8 cellular contexts compared by ENCODE assay signal in the genomic region with DNA sequence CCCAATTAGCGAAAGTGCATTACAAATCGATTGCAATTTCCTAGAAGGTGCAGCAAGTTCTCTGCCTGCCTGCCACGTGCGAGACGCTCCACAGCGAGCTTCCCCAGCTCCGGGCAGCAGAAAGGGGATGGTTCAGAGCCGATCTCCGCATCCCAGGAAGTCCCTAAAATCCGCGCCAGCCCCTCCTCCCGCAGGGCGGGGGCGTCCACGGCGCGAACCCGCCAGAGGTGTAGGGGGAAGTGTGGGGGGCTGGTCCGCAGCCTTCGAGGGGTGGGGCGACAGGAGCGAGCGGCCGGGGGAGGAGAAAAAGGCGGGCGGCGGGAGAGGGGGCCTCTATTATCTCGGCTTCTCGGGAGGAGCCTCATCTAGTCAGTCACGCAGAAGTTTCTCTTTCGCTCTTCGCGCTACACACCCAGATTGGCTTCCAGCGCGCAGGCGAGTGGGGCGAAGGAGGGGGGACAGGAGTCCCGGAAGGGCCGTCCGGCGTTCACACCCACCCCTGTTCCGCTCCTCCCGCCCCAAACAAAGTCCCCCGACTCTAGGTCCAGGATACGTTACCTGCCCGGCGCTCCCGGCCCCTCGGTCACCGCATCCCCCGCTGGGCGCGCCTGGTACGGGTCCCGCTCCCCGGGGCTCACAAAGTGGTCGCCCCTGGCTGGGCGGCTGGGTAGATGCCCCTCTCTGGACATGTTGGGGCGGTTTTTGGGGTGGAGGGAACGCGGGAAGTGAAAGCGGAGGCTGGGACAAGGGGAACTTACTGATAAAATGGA. TPM values are rescaled to one million over a fixed set of nuclear protein-coding genes. Genes with fewer than 3 reads are reported as not detected.
A peak's percentile ranks its signal among the peaks of the same experiment; 100 is the strongest.
DNase-seq lines count a peak whose midpoint lies in the region; ATAC-seq lines count a peak whose summit lies in the region.

No MANE protein-coding gene starts in this region.

- peak overlapping the region; percentile 96 for H3K4me3 Mint-ChIP-seq in T-helper 17 cell

- no peaks in the 10 kb centered on the region for H3K36me3 Mint-ChIP-seq in T-helper 17 cell (ENCODE audit: low read depth)

- H3K27ac ChIP-seq in angular gyrus (ENCODE audit: low read depth, low read length) (peak overlapping the region; percentile 98), right cardiac atrium (ENCODE audit: low read length) (peak overlapping the region; percentile 100)

- WGBS in right cardiac atrium: under 1% methylated on average over 62 of the region's 62 CpGs

- no peaks in the 10 kb centered on the region for H3K4me1 ChIP-seq in right cardiac atrium (ENCODE audit: control insufficient read depth, insufficient read depth, low read length)

- no peaks in the 10 kb centered on the region for H3K27me3 ChIP-seq in right cardiac atrium (ENCODE audit: control insufficient read depth, insufficient read depth)

- H3K9me3 ChIP-seq in T-helper 17 cell (ENCODE audit: control insufficient read depth, low read length, poor library complexity, severe bottlenecking) (no peaks in the 10 kb centered on the region), right cardiac atrium (ENCODE audit: control insufficient read depth, low read length) (no peaks in the 10 kb centered on the region)

- H3K27me3 Mint-ChIP-seq in T-helper 17 cell: no peaks in the 10 kb centered on the region

- ATAC-seq in GM18498 (IDR thresholded peaks at IDR 0.05; ENCODE audit: unreplicated experiment) (peak; percentile 81), HG02852 (IDR thresholded peaks at IDR 0.05; ENCODE audit: unreplicated experiment) (peak; percentile 78), T-helper 17 cell (peak; percentile 73), right cardiac atrium (peak; percentile 93 to 95)

- DNase-seq in NCI-H146 treated with DMSO at 0.1 percent for 48 hours (lab: John Stamatoyannopoulos, UW; ENCODE audit: unreplicated experiment): peak; percentile 78
- DNase-seq in T-helper 17 cell: peak; percentile 67 to 86 (median 83)
- DNase-seq in right cardiac atrium: peak; percentile 95 to 97 (median 96)
- DNase-seq in renal cortical epithelial cell (ENCODE audit: low read depth): peak; percentile 75
- DNase-seq in cerebellar nuclear complex (lab: John Stamatoyannopoulos, UW): no peak

- H3K4me3 ChIP-seq in right cardiac atrium (ENCODE audit: low read length): peak overlapping the region; percentile 94

- intact Hi-C loops in right cardiac atrium (cut with DNase I): no loop called here

- H3K4me1 Mint-ChIP-seq in T-helper 17 cell: peaks cover 12% of the 10 kb centered on the region

- peak overlapping the region; percentile 95 for H3K27ac Mint-ChIP-seq in T-helper 17 cell

RNA-seq across cellular contexts. Expression of a gene that starts 9.1 kb away (rescaled TPM):
- total RNA-seq in T-helper 17 cell (100 to 1,000 TPM; 213 to 250 TPM), right cardiac atrium (10 to 100 TPM in 1 of 4 donors, 1 to 10 TPM in 3; 3.2 to 14.5 (median 6.1) TPM), renal cortical epithelial cell (0.15 TPM in 1 of 2 replicates, not detected in the other)
- polyA plus RNA-seq in right cardiac atrium: 22.7 TPM

Comparison
In these comparisons a context has a peak if more than half of its experiments do, and no peak if none do; other contexts are left out.
1. DNase-seq: peak in NCI-H146 treated with DMSO at 0.1 percent for 48 hours (single experiment), T-helper 17 cell (3 of 3), right cardiac atrium (3 of 3) and renal cortical epithelial cell (single experiment); none in cerebellar nuclear complex (0 of 2).
2. RNA of a gene that starts 9.1 kb away (total RNA-seq): 213 to 250 TPM in T-helper 17 cell; 3.2 to 14.5 TPM in right cardiac atrium and 0.15 TPM in renal cortical epithelial cell; every median in the first group is over 10 times any median in the second.
3. Peak in every context shown above with its lines, with median percentiles within 50 percentile points of each other: ATAC-seq.